18 cellular contexts compared by ENCODE assay signal in the genomic region with DNA sequence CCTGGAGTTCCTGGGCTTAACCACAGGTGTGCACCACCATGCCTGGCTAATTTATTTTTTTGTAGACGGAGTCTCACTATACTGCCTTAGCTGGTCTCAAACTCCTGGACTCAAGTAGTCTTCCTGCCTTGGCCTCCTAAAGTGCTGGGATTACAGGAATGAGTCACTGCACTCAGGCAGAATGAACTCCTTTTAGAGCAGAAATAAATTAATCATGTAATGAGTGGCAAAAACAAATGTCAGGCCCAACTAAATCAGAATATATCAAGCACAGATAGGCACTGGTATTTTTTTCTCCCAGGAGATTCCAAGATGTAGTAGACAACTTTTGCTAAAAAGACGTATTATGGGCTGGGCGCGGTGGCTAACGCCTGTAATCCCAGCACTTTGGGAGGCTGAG. TPM values are rescaled to one million over a fixed set of nuclear protein-coding genes. Genes with fewer than 3 reads are reported as not detected.
DNase-seq lines count a peak whose midpoint lies in the region; ATAC-seq and TF ChIP-seq lines count a peak whose summit lies in the region.
"Had no signal": no experiment of that assay in that cellular context is flagged by ENCODE, and none has a peak within 500 bp of the region (broad histone marks: within the 10 kb centered on the region; RNA-seq: fewer than 3 reads in every experiment).

No MANE protein-coding gene starts in this region.

- no peaks in the 10 kb centered on the region for H3K9me3 ChIP-seq in NT2/D1 (ENCODE audit: insufficient read depth, low read length)
- H3K9me3 ChIP-seq: prostate gland, SJSA1 had no signal

- DNase-seq in activated CD8-positive, alpha-beta memory T cell treated with anti-CD3 and anti-CD28 coated beads, Interleukin-2, amount 10 ng/mL, durations not matched to agents 7 days and 5 days: no peak
- DNase-seq in activated CD8-positive, alpha-beta memory T cell treated with anti-CD3 and anti-CD28 coated beads, Interleukin-2, amount 50 U/mL, for 48 hours: no peak
- DNase-seq in NT2/D1 (ENCODE audit: low read depth, low spot score) (no peak), renal cortical epithelial cell (ENCODE audit: low read depth) (peak; percentile 25), GM19238 (ENCODE audit: insufficient read length, low spot score) (no peak)
- DNase-seq: ACHN; activated CD4-positive, alpha-beta T cell treated with anti-CD3 and anti-CD28 coated beads, Interleukin-2, amount 50 U/mL, for 1 hour; NCI-H1436 treated with DMSO at 0.1 percent for 48 hours; NCI-H774; stimulated activated CD4-positive, alpha-beta T cell treated with anti-CD3 and anti-CD28 coated beads, Interleukin-4, amount 100 ng/mL, for 24 hours; substantia nigra had no signal

- H3K9me3 Mint-ChIP-seq in activated CD8-positive, alpha-beta memory T cell treated with anti-CD3 and anti-CD28 coated beads, Interleukin-2, amount 10 ng/mL, durations not matched to agents 7 days and 5 days (ENCODE audit: low read depth): no peaks in the 10 kb centered on the region
- H3K9me3 Mint-ChIP-seq in brain: peaks cover 0 to 3% (median 0%) of the 10 kb centered on the region in 5 experiments

- peak overlapping the region; percentile 49 for H3K27ac Mint-ChIP-seq in activated CD8-positive, alpha-beta memory T cell treated with anti-CD3 and anti-CD28 coated beads, Interleukin-2, amount 10 ng/mL, durations not matched to agents 7 days and 5 days
- H3K27ac Mint-ChIP-seq in brain: peak overlapping the region in 4 of 5 experiments; percentile 60 to 77 (median 62)

- peak overlapping the region; percentile 21 for H3K9ac ChIP-seq in NT2/D1 (ENCODE audit: insufficient read length, low read depth)

- H3K27me3 Mint-ChIP-seq in activated CD8-positive, alpha-beta memory T cell treated with anti-CD3 and anti-CD28 coated beads, Interleukin-2, amount 10 ng/mL, durations not matched to agents 7 days and 5 days: no peaks in the 10 kb centered on the region
- peaks cover 10% of the 10 kb centered on the region for H3K27me3 Mint-ChIP-seq in brain

- no peak for ATAC-seq in activated CD8-positive, alpha-beta memory T cell treated with anti-CD3 and anti-CD28 coated beads, Interleukin-2, amount 10 ng/mL, durations not matched to agents 7 days and 5 days
- ATAC-seq in HG03196 (IDR thresholded peaks at IDR 0.05; ENCODE audit: unreplicated experiment) (no peak), GM21576 (IDR thresholded peaks at IDR 0.05; ENCODE audit: unreplicated experiment) (no peak)

- peaks cover 51% of the 10 kb centered on the region for H3K36me3 Mint-ChIP-seq in activated CD8-positive, alpha-beta memory T cell treated with anti-CD3 and anti-CD28 coated beads, Interleukin-2, amount 10 ng/mL, durations not matched to agents 7 days and 5 days
- H3K36me3 Mint-ChIP-seq in brain: peaks cover 68% of the 10 kb centered on the region

- CTCF ChIA-PET in activated CD8-positive, alpha-beta memory T cell treated with anti-CD3 and anti-CD28 coated beads, Interleukin-2, amount 10 ng/mL, durations not matched to agents 7 days and 5 days (lab: Charles Lee): interaction anchor here (0.8 to 7.3 kb wide), 3 partner anchors 8 to 227 kb away, joined by 4 to 35 read pairs (median 23); partner anchors contain the start of gene SMIM29

- no peaks in the 10 kb centered on the region for H3K4me1 ChIP-seq in NT2/D1 (ENCODE audit: insufficient read depth, insufficient read length)
- H3K4me1 ChIP-seq: prostate gland had no signal

- peaks cover 70% of the 10 kb centered on the region for H3K36me3 ChIP-seq in NT2/D1 (ENCODE audit: insufficient read depth, insufficient read length, low read length)

- H3K27me3 ChIP-seq in NT2/D1 (ENCODE audit: insufficient read depth, insufficient read length): no peaks in the 10 kb centered on the region
- H3K27me3 ChIP-seq: SJSA1 had no signal

- H3K4me1 Mint-ChIP-seq in activated CD8-positive, alpha-beta memory T cell treated with anti-CD3 and anti-CD28 coated beads, Interleukin-2, amount 10 ng/mL, durations not matched to agents 7 days and 5 days: peaks cover 45% of the 10 kb centered on the region
- peaks cover 30% of the 10 kb centered on the region for H3K4me1 Mint-ChIP-seq in brain

- no peak for TF ChIP-seq CTCF in brain (conservative IDR thresholded peaks at IDR 0.05)

- no peak overlapping the region for H3K4me3 ChIP-seq in NT2/D1 (ENCODE audit: insufficient read length, low read depth)
- H3K4me3 ChIP-seq: prostate gland, SJSA1 had no signal

- peak overlapping the region; percentile 20 for H3K4me3 Mint-ChIP-seq in activated CD8-positive, alpha-beta memory T cell treated with anti-CD3 and anti-CD28 coated beads, Interleukin-2, amount 10 ng/mL, durations not matched to agents 7 days and 5 days
- H3K4me3 Mint-ChIP-seq in brain: peak overlapping the region; percentile 37 to 80 (median 60)

RNA-seq across cellular contexts. Expression of gene RPS10, which starts 2.6 kb away (rescaled TPM):
- 1,000 to 10,000 TPM; 1,124 to 1,323 TPM for total RNA-seq in activated CD8-positive, alpha-beta memory T cell treated with anti-CD3 and anti-CD28 coated beads, Interleukin-2, amount 10 ng/mL, durations not matched to agents 7 days and 5 days
- polyA plus RNA-seq in brain (ENCODE audit: insufficient read depth, low read depth, low replicate concordance): 3,693 TPM
- total RNA-seq in renal cortical epithelial cell: 755 and 4,125 TPM in 2 replicates

RNA-seq across cellular contexts. Expression of gene NUDT3, which starts 30.8 kb away (rescaled TPM):
- 10 to 100 TPM in 1 of 2 experiments, 1 to 10 TPM in 1; 8.6 to 13.4 TPM for total RNA-seq in activated CD8-positive, alpha-beta memory T cell treated with anti-CD3 and anti-CD28 coated beads, Interleukin-2, amount 10 ng/mL, durations not matched to agents 7 days and 5 days
- 32.7 TPM for polyA plus RNA-seq in brain (ENCODE audit: insufficient read depth, low read depth, low replicate concordance)
- total RNA-seq in renal cortical epithelial cell: 19.3 and 26.9 TPM in 2 replicates

RNA-seq across cellular contexts. Expression of gene PACSIN1, which starts 42.6 kb away (rescaled TPM):
- 1 to 10 TPM in 1 of 2 experiments, under 1 TPM in 1; 0.59 to 2.2 TPM for total RNA-seq in activated CD8-positive, alpha-beta memory T cell treated with anti-CD3 and anti-CD28 coated beads, Interleukin-2, amount 10 ng/mL, durations not matched to agents 7 days and 5 days
- 73.8 TPM for polyA plus RNA-seq in brain (ENCODE audit: insufficient read depth, low read depth, low replicate concordance)
- total RNA-seq in renal cortical epithelial cell: under 0.01 TPM in 1 of 2 replicates, not detected in the other
- total RNA-seq: G401, lung microvascular endothelial cell, SJSA1 had no signal
